Comparison of ENCODE assay signal across 9 cellular contexts in the genomic region with DNA sequence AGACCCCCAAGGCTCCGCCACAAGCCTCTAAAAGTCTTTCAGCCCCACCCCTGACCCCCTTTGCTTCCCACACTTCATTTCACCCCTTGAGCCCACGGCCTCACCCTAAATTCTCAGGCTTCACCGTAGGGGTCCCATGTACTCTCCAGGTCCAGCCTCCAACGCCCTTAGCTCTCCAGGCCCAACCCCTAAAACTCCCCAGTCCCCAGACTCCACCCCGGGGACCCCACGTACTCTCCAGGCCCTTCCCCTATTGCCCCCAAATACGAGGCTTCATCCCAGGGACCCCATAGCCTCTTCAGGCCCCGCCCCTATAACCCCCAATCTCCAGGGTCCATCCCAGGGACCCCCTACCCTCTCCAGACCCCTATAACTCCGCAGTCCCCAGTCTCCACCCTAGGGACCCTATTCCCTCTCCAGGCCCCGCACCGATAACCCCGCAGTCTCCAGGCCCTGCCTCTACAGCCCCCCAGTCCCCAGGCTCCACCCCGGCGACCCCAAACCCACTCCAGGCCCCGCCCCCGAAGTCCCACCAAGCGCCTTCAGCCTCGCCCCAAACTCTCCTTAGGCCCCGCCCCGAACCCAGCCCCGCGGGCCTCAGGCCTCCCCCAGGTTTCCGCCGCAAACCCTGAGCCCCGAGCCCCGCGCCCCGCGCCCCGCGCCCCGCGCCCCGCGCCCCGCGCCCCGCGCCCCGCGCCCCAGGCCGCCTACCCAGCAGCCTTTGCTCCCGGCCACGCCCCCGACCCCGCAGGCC. TPM values are rescaled to one million over a fixed set of nuclear protein-coding genes. Genes with fewer than 3 reads are reported as not detected.
DNase-seq lines count a peak whose midpoint lies in the region; ATAC-seq and TF ChIP-seq lines count a peak whose summit lies in the region.
"Had no signal": no experiment of that assay in that cellular context is flagged by ENCODE, and none has a peak within 500 bp of the region (broad histone marks: within the 10 kb centered on the region; RNA-seq: fewer than 3 reads in every experiment).

No MANE protein-coding gene starts in this region.

- no peak for TF ChIP-seq CTCF in CD14-positive monocyte (IDR thresholded peaks at IDR 0.05)
- TF ChIP-seq CTCF in LNCaP clone FGC (IDR thresholded peaks at IDR 0.05; ENCODE audit: control insufficient read depth, extremely low read depth, insufficient read depth) = no peak
- TF ChIP-seq CTCF in choroid plexus epithelial cell (conservative IDR thresholded peaks at IDR 0.05; ENCODE audit: low read depth, low read length) = no peak
- no peak for TF ChIP-seq CTCF in lung (IDR thresholded peaks at IDR 0.05; ENCODE audit: control extremely low read depth, extremely low read depth)
- no peak for TF ChIP-seq CTCF in uterus (IDR thresholded peaks at IDR 0.05)

- H3K27me3 ChIP-seq in lung (ENCODE audit: control insufficient read depth, insufficient read depth) = no peaks in the 10 kb centered on the region
- no peaks in the 10 kb centered on the region for H3K27me3 ChIP-seq in uterus

- peaks cover 24% of the 10 kb centered on the region for H3K4me1 Mint-ChIP-seq in CD14-positive monocyte

- H3K36me3 ChIP-seq in lung (ENCODE audit: control insufficient read depth in 2 of 2, insufficient read depth in 2 of 2, low read length in 2 of 2) (peaks cover 0 to 26% of the 10 kb centered on the region in 2 donors), uterus (no peaks in the 10 kb centered on the region)

- peak overlapping the region; percentile 49 to 96 (median 81) for H3K27ac Mint-ChIP-seq in CD14-positive monocyte

- intact Hi-C loops in CD14-positive monocyte (cut with micrococcal nuclease) = loop anchor here in 1 of 2 donors (2.0 kb wide), 1 partner anchor 16 kb away; no protein-coding TSS in a partner anchor
- intact Hi-C loops in uterus (cut with DNase I; ENCODE audit: low total_unique reads) = no loop called here

- H3K4me3 ChIP-seq in LNCaP clone FGC (ENCODE audit: low read depth, low read length) (peak overlapping the region; percentile 88), choroid plexus epithelial cell (ENCODE audit: low read depth, low read length) (peak overlapping the region; percentile 82), lung (peak overlapping the region; percentile 89), uterus (peak overlapping the region; percentile 70 to 89)

- ATAC-seq in GM19467 (IDR thresholded peaks at IDR 0.05; ENCODE audit: unreplicated experiment) (peak; percentile 32), lung (ENCODE audit: insufficient read depth, low FRiP score) (peak; percentile 55), HG03139 (IDR thresholded peaks at IDR 0.05; ENCODE audit: unreplicated experiment) (no peak)

- DNase-seq in CD14-positive monocyte (ENCODE audit: low spot score) (no peak), LNCaP clone FGC (ENCODE audit: low read depth) (no peak), choroid plexus epithelial cell (ENCODE audit: low read depth) (peak; percentile 28), lung (ENCODE audit: low spot score) (no peak), uterus (no peak), NCI-H524 (lab: John Stamatoyannopoulos, UW) (no peak)

- peaks cover 0 to 2% of the 10 kb centered on the region in 2 donors for H3K4me1 ChIP-seq in lung (ENCODE audit: control insufficient read depth in 2 of 2, insufficient read depth in 2 of 2, low read length in 2 of 2)
- H3K4me1 ChIP-seq in uterus = no peaks in the 10 kb centered on the region

- H3K36me3 Mint-ChIP-seq in CD14-positive monocyte = peaks cover 17 to 49% of the 10 kb centered on the region in 2 donors

- H3K9me3 ChIP-seq in lung (ENCODE audit: control insufficient read depth in 2 of 2, insufficient read depth in 1 of 2, low read length in 1 of 2) (no peaks in the 10 kb centered on the region), uterus (no peaks in the 10 kb centered on the region)

- TF ChIP-seq POLR2A in uterus (IDR thresholded peaks at IDR 0.05) = no peak

- WGBS in lung, 2 donors = 4 to 6% methylated on average over 21 to 46 of the region's 46 CpGs

- peaks cover 0 to 3% (median 0%) of the 10 kb centered on the region in 3 donors for H3K27me3 Mint-ChIP-seq in CD14-positive monocyte (ENCODE audit: low read depth in 3 of 3)

- peak overlapping the region; percentile 77 to 80 for H3K4me3 Mint-ChIP-seq in CD14-positive monocyte

- H3K9me3 Mint-ChIP-seq in CD14-positive monocyte = no peaks in the 10 kb centered on the region

- H3K27ac ChIP-seq in lung (ENCODE audit: low read depth in 1 of 2, low read length in 1 of 2) (peak overlapping the region; percentile 82 to 94), uterus (peak overlapping the region; percentile 90 to 93)

RNA-seq across cellular contexts. Expression of gene MED16, which starts 0.6 kb away (rescaled TPM):
- polyA plus RNA-seq in CD14-positive monocyte (10 to 100 TPM; 20.7 to 37.4 TPM), lung (10 to 100 TPM; 44.8 to 72.3 TPM)
- total RNA-seq in lung (10 to 100 TPM; 38.7 to 59.7 TPM), uterus (10 to 100 TPM; 12.0 to 69.1 (median 43.1) TPM)

RNA-seq across cellular contexts. Expression of gene RNU6-9, which starts 0.9 kb away (rescaled TPM):
- polyA plus RNA-seq in CD14-positive monocyte (not detected), lung (not detected)
- total RNA-seq in lung (not detected), uterus (not detected)
- total RNA-seq: LHCN-M2 had no signal

RNA-seq across cellular contexts. Expression of gene R3HDM4, which starts 20.6 kb away (rescaled TPM):
- 10 to 100 TPM; 78.7 to 99.9 TPM for polyA plus RNA-seq in CD14-positive monocyte
- total RNA-seq in lung = 10 to 100 TPM; 31.6 to 69.2 TPM
- 100 to 1,000 TPM in 1 of 2 donors, 10 to 100 TPM in 1; 86.1 to 139 TPM for polyA plus RNA-seq in lung
- total RNA-seq in uterus = 10 to 100 TPM in 3 of 4 donors, 1 to 10 TPM in 1; 5.3 to 38.2 (median 21.2) TPM

RNA-seq across cellular contexts. Expression of gene KISS1R, which starts 24.7 kb away (rescaled TPM):
- polyA plus RNA-seq in CD14-positive monocyte = not detected
- under 1 TPM in 1 of 2 donors, not detected in 1; 0.21 TPM for total RNA-seq in lung
- polyA plus RNA-seq in lung = under 1 TPM in 1 of 2 donors, not detected in 1; 0.13 TPM
- under 1 TPM in 1 of 4 donors, not detected in 3; 0.14 TPM for total RNA-seq in uterus
- total RNA-seq: LHCN-M2 had no signal

RNA-seq across cellular contexts. Expression of gene CFD, which starts 33.0 kb away (rescaled TPM):
- 100 to 1,000 TPM; 654 to 862 TPM for polyA plus RNA-seq in CD14-positive monocyte
- total RNA-seq in lung = 100 to 1,000 TPM in 1 of 2 donors, 10 to 100 TPM in 1; 90.8 to 185 TPM
- polyA plus RNA-seq in lung = 100 to 1,000 TPM in 1 of 2 donors, 10 to 100 TPM in 1; 97.2 to 227 TPM
- total RNA-seq in uterus = 100 to 1,000 TPM in 1 of 4 donors, 10 to 100 TPM in 1, 1 to 10 TPM in 2; 3.2 to 233 (median 50.2) TPM
- total RNA-seq: LHCN-M2 had no signal
